ENCODE assay signal across 12 cellular contexts in the genomic region with DNA sequence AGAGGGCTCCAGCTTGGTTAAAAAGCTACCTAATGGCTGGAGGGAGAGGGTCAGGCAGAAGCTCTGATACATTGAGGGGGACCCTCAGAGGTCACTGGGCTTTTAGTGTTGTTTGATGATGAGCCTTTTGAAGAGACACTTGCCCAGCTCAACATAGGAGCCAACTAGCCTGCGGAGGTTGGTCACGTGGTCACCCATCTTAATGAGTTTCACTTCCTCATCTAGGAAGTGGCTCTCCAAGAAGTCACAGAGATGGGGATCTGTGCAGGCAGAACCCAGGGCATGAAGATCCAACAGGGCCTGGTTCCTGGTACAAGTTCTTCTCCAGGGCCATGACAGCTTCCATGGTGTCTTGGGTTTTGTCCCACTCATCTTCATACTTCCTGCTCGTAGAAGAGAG. TPM values are rescaled to one million over a fixed set of nuclear protein-coding genes. Genes with fewer than 3 reads are reported as not detected.
DNase-seq lines count a peak whose midpoint lies in the region; ATAC-seq, FAIRE-seq and TF ChIP-seq lines count a peak whose summit lies in the region.
"Had no signal": no experiment of that assay in that cellular context is flagged by ENCODE, and none has a peak within 500 bp of the region (broad histone marks: within the 10 kb centered on the region; RNA-seq: fewer than 3 reads in every experiment).

No MANE protein-coding gene starts in this region.

- H3K4me3 Mint-ChIP-seq in WTC11 (no peak overlapping the region), chondrocyte (ENCODE audit: unreplicated experiment) (no peak overlapping the region)
- no peak overlapping the region for H3K4me3 Mint-ChIP-seq in activated naive CD4-positive, alpha-beta T cell treated with anti-CD3 and anti-CD28 coated beads, Interleukin-2, amount 10 ng/mL, durations not matched to agents 7 days and 5 days
- H3K4me3 Mint-ChIP-seq: central memory CD8-positive, alpha-beta T cell had no signal

- H3K9me3 Mint-ChIP-seq in WTC11 = no peaks in the 10 kb centered on the region
- H3K9me3 Mint-ChIP-seq in activated naive CD4-positive, alpha-beta T cell treated with anti-CD3 and anti-CD28 coated beads, Interleukin-2, amount 10 ng/mL, durations not matched to agents 7 days and 5 days = no peaks in the 10 kb centered on the region
- no peaks in the 10 kb centered on the region for H3K9me3 Mint-ChIP-seq in chondrocyte (ENCODE audit: low read depth)
- H3K9me3 Mint-ChIP-seq: central memory CD8-positive, alpha-beta T cell had no signal

- ATAC-seq in GM21528 (IDR thresholded peaks at IDR 0.05; ENCODE audit: low FRiP score, unreplicated experiment) = peak; percentile 80
- peak; percentile 94 for ATAC-seq in HG03354 (IDR thresholded peaks at IDR 0.05; ENCODE audit: poor library complexity, severe bottlenecking, unreplicated experiment)
- ATAC-seq in WTC11 = no peak
- ATAC-seq: heart left ventricle had no signal

- TF ChIP-seq CTCF in WTC11 (IDR thresholded peaks at IDR 0.05) = no peak
- TF ChIP-seq CTCF in chondrocyte (IDR thresholded peaks at IDR 0.05) = no peak

- FAIRE-seq in GM18507 (lab: Jason Lieb, UNC) = peak; percentile 85

- H3K4me1 Mint-ChIP-seq in WTC11 = no peaks in the 10 kb centered on the region
- H3K4me1 Mint-ChIP-seq in activated naive CD4-positive, alpha-beta T cell treated with anti-CD3 and anti-CD28 coated beads, Interleukin-2, amount 10 ng/mL, durations not matched to agents 7 days and 5 days = peaks cover 4% of the 10 kb centered on the region
- H3K4me1 Mint-ChIP-seq in chondrocyte (ENCODE audit: low read depth) = peaks cover 8% of the 10 kb centered on the region

- H3K27me3 Mint-ChIP-seq in WTC11 (ENCODE audit: low read depth) (no peaks in the 10 kb centered on the region), chondrocyte (ENCODE audit: low read depth) (no peaks in the 10 kb centered on the region)
- no peaks in the 10 kb centered on the region for H3K27me3 Mint-ChIP-seq in activated naive CD4-positive, alpha-beta T cell treated with anti-CD3 and anti-CD28 coated beads, Interleukin-2, amount 10 ng/mL, durations not matched to agents 7 days and 5 days
- H3K27me3 Mint-ChIP-seq: central memory CD8-positive, alpha-beta T cell had no signal

- H3K36me3 Mint-ChIP-seq in WTC11 (peaks cover 74% of the 10 kb centered on the region), chondrocyte (ENCODE audit: low read depth) (peaks cover 33% of the 10 kb centered on the region)
- peaks cover 44% of the 10 kb centered on the region for H3K36me3 Mint-ChIP-seq in activated naive CD4-positive, alpha-beta T cell treated with anti-CD3 and anti-CD28 coated beads, Interleukin-2, amount 10 ng/mL, durations not matched to agents 7 days and 5 days

- H3K27ac Mint-ChIP-seq in WTC11 (0 out of 2 replicates have a peak overlapping the region, but pooled peaks have one; percentile 53), chondrocyte (ENCODE audit: unreplicated experiment) (no peak overlapping the region)
- no peak overlapping the region for H3K27ac Mint-ChIP-seq in activated naive CD4-positive, alpha-beta T cell treated with anti-CD3 and anti-CD28 coated beads, Interleukin-2, amount 10 ng/mL, durations not matched to agents 7 days and 5 days

- POLR2A ChIA-PET in WTC11 (lab: Charles Lee) (no interaction called here), HEK293T (lab: Yijun Ruan, JAX) (no interaction called here)

- DNase-seq in GM18507 (ENCODE audit: extremely low spot score, insufficient read length, low read depth) (no peak), WTC11 (ENCODE audit: low spot score) (no peak), chondrocyte (ENCODE audit: low spot score) (no peak), SK-N-DZ (ENCODE audit: low spot score) (no peak), HEK293T (ENCODE audit: extremely low spot score) (no peak)
- no peak for DNase-seq in activated naive CD4-positive, alpha-beta T cell treated with anti-CD3 and anti-CD28 coated beads, Interleukin-2, amount 10 ng/mL, durations not matched to agents 7 days and 5 days
- DNase-seq: activated T-cell treated with anti-CD3 and anti-CD28 coated beads for 4 hours, heart left ventricle, SJCRH30 had no signal

- CTCF ChIA-PET in WTC11 (lab: Charles Lee) = no interaction called here
- CTCF ChIA-PET in activated naive CD4-positive, alpha-beta T cell treated with anti-CD3 and anti-CD28 coated beads, Interleukin-2, amount 10 ng/mL, durations not matched to agents 7 days and 5 days (lab: Charles Lee) = interaction anchor here (0.6 kb wide), 1 partner anchor 34 kb away, joined by 3 read pairs; no protein-coding TSS in a partner anchor
- CTCF ChIA-PET in HEK293T (lab: Yijun Ruan, JAX) = interaction anchor here (0.7 kb wide), 1 partner anchor 107 kb away, joined by 3 read pairs; no protein-coding TSS in a partner anchor

TF ChIP-seq in WTC11, 78 proteins besides CTCF, POLR2A, EP300 and RAD21 (continues in another document):
- TF ChIP-seq ZNF121 (CRISPR knock-in tag; IDR thresholded peaks at IDR 0.05) = no peak
- TF ChIP-seq ZNF416 (CRISPR knock-in tag; IDR thresholded peaks at IDR 0.05) = no peak
- TF ChIP-seq, protein P1, sequence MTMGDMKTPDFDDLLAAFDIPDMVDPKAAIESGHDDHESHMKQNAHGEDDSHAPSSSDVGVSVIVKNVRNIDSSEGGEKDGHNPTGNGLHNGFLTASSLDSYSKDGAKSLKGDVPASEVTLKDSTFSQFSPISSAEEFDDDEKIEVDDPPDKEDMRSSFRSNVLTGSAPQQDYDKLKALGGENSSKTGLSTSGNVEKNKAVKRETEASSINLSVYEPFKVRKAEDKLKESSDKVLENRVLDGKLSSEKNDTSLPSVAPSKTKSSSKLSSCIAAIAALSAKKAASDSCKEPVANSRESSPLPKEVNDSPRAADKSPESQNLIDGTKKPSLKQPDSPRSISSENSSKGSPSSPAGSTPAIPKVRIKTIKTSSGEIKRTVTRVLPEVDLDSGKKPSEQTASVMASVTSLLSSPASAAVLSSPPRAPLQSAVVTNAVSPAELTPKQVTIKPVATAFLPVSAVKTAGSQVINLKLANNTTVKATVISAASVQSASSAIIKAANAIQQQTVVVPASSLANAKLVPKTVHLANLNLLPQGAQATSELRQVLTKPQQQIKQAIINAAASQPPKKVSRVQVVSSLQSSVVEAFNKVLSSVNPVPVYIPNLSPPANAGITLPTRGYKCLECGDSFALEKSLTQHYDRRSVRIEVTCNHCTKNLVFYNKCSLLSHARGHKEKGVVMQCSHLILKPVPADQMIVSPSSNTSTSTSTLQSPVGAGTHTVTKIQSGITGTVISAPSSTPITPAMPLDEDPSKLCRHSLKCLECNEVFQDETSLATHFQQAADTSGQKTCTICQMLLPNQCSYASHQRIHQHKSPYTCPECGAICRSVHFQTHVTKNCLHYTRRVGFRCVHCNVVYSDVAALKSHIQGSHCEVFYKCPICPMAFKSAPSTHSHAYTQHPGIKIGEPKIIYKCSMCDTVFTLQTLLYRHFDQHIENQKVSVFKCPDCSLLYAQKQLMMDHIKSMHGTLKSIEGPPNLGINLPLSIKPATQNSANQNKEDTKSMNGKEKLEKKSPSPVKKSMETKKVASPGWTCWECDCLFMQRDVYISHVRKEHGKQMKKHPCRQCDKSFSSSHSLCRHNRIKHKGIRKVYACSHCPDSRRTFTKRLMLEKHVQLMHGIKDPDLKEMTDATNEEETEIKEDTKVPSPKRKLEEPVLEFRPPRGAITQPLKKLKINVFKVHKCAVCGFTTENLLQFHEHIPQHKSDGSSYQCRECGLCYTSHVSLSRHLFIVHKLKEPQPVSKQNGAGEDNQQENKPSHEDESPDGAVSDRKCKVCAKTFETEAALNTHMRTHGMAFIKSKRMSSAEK (CRISPR knock-in tag; IDR thresholded peaks at IDR 0.05; ENCODE audit: borderline replicate concordance) = no peak
- no peak for TF ChIP-seq TEAD4 (CRISPR knock-in tag; IDR thresholded peaks at IDR 0.05)

TF ChIP-seq in HEK293T, 16 proteins besides CTCF, POLR2A, EP300 and RAD21:
- TF ChIP-seq FOXM1 (IDR thresholded peaks at IDR 0.05; ENCODE audit: borderline replicate concordance) = no peak
- no peak for TF ChIP-seq FOXK2 (IDR thresholded peaks at IDR 0.05)
- TF ChIP-seq BHLHE40 (IDR thresholded peaks at IDR 0.05; ENCODE audit: borderline replicate concordance) = no peak
- no peak for TF ChIP-seq ZNF384 (IDR thresholded peaks at IDR 0.05)
- TF ChIP-seq ELF4 (IDR thresholded peaks at IDR 0.05) = no peak
- TF ChIP-seq SUZ12 (IDR thresholded peaks at IDR 0.05) = no peak
- TF ChIP-seq NFRKB (IDR thresholded peaks at IDR 0.05) = no peak
- no peak for TF ChIP-seq L3MBTL2 (conservative IDR thresholded peaks at IDR 0.05)
- TF ChIP-seq CTBP1 (IDR thresholded peaks at IDR 0.05; ENCODE audit: borderline replicate concordance) = no peak
TF ChIP-seq in HEK293T: peak in this region for 0.

RNA-seq across cellular contexts. Expression of a gene that starts 33.4 kb away (rescaled TPM):
- total RNA-seq in WTC11 (2021) (275 to 301 TPM (median 280 TPM) in 3 replicates), chondrocyte (115 to 130 TPM (median 119 TPM) in 3 replicates)
- 155 and 175 TPM in 2 replicates for polyA plus RNA-seq in SK-N-DZ (2014; cell fraction: cytosol; rRNA removed)
- 132 and 164 TPM in 2 replicates for polyA plus RNA-seq in SK-N-DZ (2014; cell fraction: nucleus; rRNA removed)
